In genomic region chr12:62692884-62693283, GRCh38 we compare ENCODE assay signal across 18 cellular contexts.
DNase-seq lines count a peak whose midpoint lies in the region; ATAC-seq and TF ChIP-seq lines count a peak whose summit lies in the region.
"Had no signal": no experiment of that assay in that cellular context is flagged by ENCODE, and none has a peak within 500 bp of the region (broad histone marks: within the 10 kb centered on the region; RNA-seq: fewer than 3 reads in every experiment).

No MANE protein-coding gene starts in this region.

- peak overlapping the region; percentile 19; the same call in 1 of the 2 replicates for H3K9ac ChIP-seq in IMR-90 (ENCODE audit: low read depth, low read length)

- no CpG with 5 or more reads among the region's 7 CpGs for whole genome bisulfite sequencing in IMR-90 (ENCODE audit: extremely low coverage in 2 of 2, insufficient read length in 1 of 2), 2 experiments

- H2AFZ ChIP-seq in IMR-90 (replicated peaks; ENCODE audit: low read length, poor library complexity) = peak overlapping the region; percentile 91

- no peaks in the 10 kb centered on the region; a peak in 1 of 4 replicates for H3K79me1 ChIP-seq in IMR-90 (ENCODE audit: low read depth in 1 of 2, low read length in 2 of 2)

- POLR2A ChIA-PET in IMR-90 (lab: Charles Lee; ENCODE audit: unreplicated experiment) = no interaction called here

- TF ChIP-seq POLR2A in IMR-90 (IDR thresholded peaks at IDR 0.05; ENCODE audit: low read depth, low read length) = no peak

- DNase-seq in AG09309 (ENCODE audit: low read depth) (peak; percentile 68), IMR-90 (peak; percentile 88), choroid plexus epithelial cell (ENCODE audit: low read depth) (peak; percentile 80), nephron progenitor cell (no peak), SKM-1 (lab: John Stamatoyannopoulos, UW; ENCODE audit: unreplicated experiment) (no peak), iPS-NIHi7 (ENCODE audit: extremely low spot score) (no peak), GM19240 (ENCODE audit: insufficient read length, low spot score) (no peak)
- DNase-seq: activated CD8-positive, alpha-beta T cell treated with anti-CD3 and anti-CD28 coated beads, Interleukin-2, amount 10 ng/mL, durations not matched to agents 7 days and 5 days; activated gamma-delta T cell treated with Interleukin-2 at 50 U/mL for 16 hours; colonic mucosa; H9; NCI-H1092 treated with DMSO at 0.1 percent for 48 hours; NCI-H446 treated with DMSO at 0.1 percent for 48 hours; stimulated activated CD4-positive, alpha-beta T cell treated with anti-CD3 and anti-CD28 coated beads, Interleukin-4, amount 100 ng/mL, for 24 hours; stimulated activated naive CD8-positive, alpha-beta T cell treated with anti-CD3 and anti-CD28 coated beads, Interleukin-15, Interleukin-2, amounts not matched to agents 100 U/mL and 50 U/mL, for 24 hours had no signal

- H2AK9ac ChIP-seq in IMR-90 (replicated peaks; ENCODE audit: low read depth, low read length, poor library complexity) = peak overlapping the region; percentile 49

- H2BK120ac ChIP-seq in IMR-90 (ENCODE audit: low read depth, low read length) = peak overlapping the region; percentile 92

- H3K4me1 Mint-ChIP-seq in nephron progenitor cell = peaks cover 28% of the 10 kb centered on the region

- peaks cover 11% of the 10 kb centered on the region for H3K9me1 ChIP-seq in IMR-90 (ENCODE audit: insufficient read depth, low read length)

- H3K27me3 ChIP-seq in IMR-90 (ENCODE audit: control insufficient read depth, insufficient read depth, low read length) = no peaks in the 10 kb centered on the region
- H3K27me3 ChIP-seq: colonic mucosa had no signal

- peak overlapping the region; percentile 71 for H3K56ac ChIP-seq in IMR-90 (ENCODE audit: extremely low read depth, insufficient read depth, low read length)

- H3K4me1 ChIP-seq in IMR-90 (ENCODE audit: control insufficient read depth, insufficient read depth, low read length) = peaks cover 20% of the 10 kb centered on the region
- H3K4me1 ChIP-seq: colonic mucosa had no signal

- peak overlapping the region; percentile 94 for H2BK5ac ChIP-seq in IMR-90 (ENCODE audit: low read depth, low read length, poor library complexity, severe bottlenecking)

- peak overlapping the region; percentile 64 for H3K4me2 ChIP-seq in IMR-90 (ENCODE audit: low read depth, low read length)

- CTCF ChIA-PET in IMR-90 (lab: Yijun Ruan, JAX) = interaction anchor here (0.7 kb wide), 1 partner anchor 54 kb away, joined by 3 read pairs; no protein-coding TSS in a partner anchor

- BruUV-seq in IMR-90 (replicated peaks; lab: Mats Ljungman, UMichigan) = no TSS peak

- peak overlapping the region; percentile 95 for H2BK20ac ChIP-seq in IMR-90 (ENCODE audit: low read depth, low read length)

- peaks cover 6% of the 10 kb centered on the region for H3K27me3 Mint-ChIP-seq in nephron progenitor cell (ENCODE audit: low read depth, poor library complexity)

- dilution Hi-C loops in IMR-90 (cut with HindIII; ENCODE audit: low sequenced_read_pairs, unreplicated experiment) = no loop called here

- H3K27ac ChIP-seq in IMR-90 (ENCODE audit: insufficient read depth, low read length) = peak overlapping the region; percentile 63
- H3K27ac ChIP-seq: colonic mucosa had no signal

- ATAC-seq in IMR-90 (ENCODE audit: low read depth) (peak; percentile 73), GM21723 (IDR thresholded peaks at IDR 0.05; ENCODE audit: unreplicated experiment) (no peak)
- ATAC-seq: activated CD8-positive, alpha-beta T cell treated with anti-CD3 and anti-CD28 coated beads, Interleukin-2, amount 10 ng/mL, durations not matched to agents 7 days and 5 days; Panc1; stimulated activated naive CD8-positive, alpha-beta T cell treated with anti-CD3 and anti-CD28 coated beads, Interleukin-15, Interleukin-2, amounts not matched to agents 100 U/mL and 50 U/mL, for 24 hours had no signal

- no peak overlapping the region for H3K4me3 Mint-ChIP-seq in nephron progenitor cell
- H3K4me3 Mint-ChIP-seq: activated CD8-positive, alpha-beta T cell treated with anti-CD3 and anti-CD28 coated beads, Interleukin-2, amount 10 ng/mL, durations not matched to agents 7 days and 5 days; CD14-positive monocyte; H9 had no signal

- no peaks in the 10 kb centered on the region for H3K9me3 Mint-ChIP-seq in nephron progenitor cell
- H3K9me3 Mint-ChIP-seq: CD14-positive monocyte, H9 had no signal

- H3K36me3 Mint-ChIP-seq in nephron progenitor cell (ENCODE audit: low read depth) = peaks cover 66% of the 10 kb centered on the region

- intact Hi-C loops in IMR-90 (cut with micrococcal nuclease) = no loop called here

- peak overlapping the region; percentile 72 for H4K5ac ChIP-seq in IMR-90 (ENCODE audit: low read depth, low read length)

- TF ChIP-seq CTCF in AG09309 (IDR thresholded peaks at IDR 0.05; ENCODE audit: control insufficient read depth, insufficient read depth, low read depth, low read length, missing control alignments) = no peak
- no peak for TF ChIP-seq CTCF in IMR-90 (conservative IDR thresholded peaks at IDR 0.05; ENCODE audit: low read depth, low read length)
- no peak for TF ChIP-seq CTCF in choroid plexus epithelial cell (conservative IDR thresholded peaks at IDR 0.05; ENCODE audit: low read depth, low read length)
- TF ChIP-seq CTCF in nephron progenitor cell (IDR thresholded peaks at IDR 0.05) = no peak

- H4K8ac ChIP-seq in IMR-90 (ENCODE audit: low read depth in 2 of 2, low read length in 2 of 2) = peak overlapping the region; percentile 70 to 89

- peak overlapping the region; percentile 88 for H3K4ac ChIP-seq in IMR-90 (ENCODE audit: low read depth, low read length)

- in situ Hi-C loops in IMR-90 (cut with MboI; ENCODE audit: low sequenced_read_pairs) = no loop called here

- peak overlapping the region; percentile 82 for H4K91ac ChIP-seq in IMR-90 (ENCODE audit: insufficient read depth, low read depth, low read length)

- peak overlapping the region; percentile 88 for H2AK5ac ChIP-seq in IMR-90 (ENCODE audit: low read depth, low read length)

- TF ChIP-seq RAD21 in IMR-90 (IDR thresholded peaks at IDR 0.05; ENCODE audit: low read length) = no peak

- peak overlapping the region; percentile 75 for H3K18ac ChIP-seq in IMR-90 (ENCODE audit: low read depth, low read length)

- no peaks in the 10 kb centered on the region for H3K9me3 ChIP-seq in IMR-90 (ENCODE audit: control insufficient read depth, insufficient read depth, low read length)
- H3K9me3 ChIP-seq: colonic mucosa had no signal

- H3K4me3 ChIP-seq in AG09309 (ENCODE audit: control insufficient read depth, low read depth, low read length) (no peak overlapping the region), IMR-90 (ENCODE audit: insufficient read depth, low read depth, low read length) (no peak overlapping the region), choroid plexus epithelial cell (ENCODE audit: low read depth, low read length) (no peak overlapping the region)
- H3K4me3 ChIP-seq: colonic mucosa had no signal

- no peaks in the 10 kb centered on the region for H3K36me3 ChIP-seq in IMR-90 (ENCODE audit: control insufficient read depth, insufficient read depth, low read length)
- H3K36me3 ChIP-seq: colonic mucosa had no signal

- H3K23ac ChIP-seq in IMR-90 (ENCODE audit: low read depth, low read length) = peak overlapping the region; percentile 70

- peak overlapping the region; percentile 58 for H3K27ac Mint-ChIP-seq in nephron progenitor cell
- H3K27ac Mint-ChIP-seq: activated CD8-positive, alpha-beta T cell treated with anti-CD3 and anti-CD28 coated beads, Interleukin-2, amount 10 ng/mL, durations not matched to agents 7 days and 5 days; H9 had no signal

- peak overlapping the region; percentile 89 for H3K14ac ChIP-seq in IMR-90 (replicated peaks; ENCODE audit: low read depth, low read length)

- H2BK15ac ChIP-seq in IMR-90 (ENCODE audit: low read depth, low read length) = peak overlapping the region; percentile 87

- H4K20me1 ChIP-seq in IMR-90 (ENCODE audit: insufficient read depth, low read length) = no peaks in the 10 kb centered on the region

TF ChIP-seq in IMR-90, 13 proteins besides CTCF, POLR2A, EP300 and RAD21:
- TF ChIP-seq FOS (IDR thresholded peaks at IDR 0.05; ENCODE audit: low read depth, low read length) (0 out of 2 replicates have a peak, but pooled peaks have one; percentile 14), CEBPB (IDR thresholded peaks at IDR 0.05; ENCODE audit: low read depth, low read length) (no peak), CHD1 (IDR thresholded peaks at IDR 0.05; ENCODE audit: low read depth, low read length) (no peak)

Comparison
In these comparisons a context has a peak if more than half of its experiments do, and no peak if none do; other contexts are left out.
1. DNase-seq: peak in AG09309 (single experiment), IMR-90 (single experiment) and choroid plexus epithelial cell (single experiment); none in nephron progenitor cell (single experiment), SKM-1 (single experiment), iPS-NIHi7 (single experiment) and GM19240 (single experiment).